Comparison of ENCODE assay signal across 11 cellular contexts in the genomic region with DNA sequence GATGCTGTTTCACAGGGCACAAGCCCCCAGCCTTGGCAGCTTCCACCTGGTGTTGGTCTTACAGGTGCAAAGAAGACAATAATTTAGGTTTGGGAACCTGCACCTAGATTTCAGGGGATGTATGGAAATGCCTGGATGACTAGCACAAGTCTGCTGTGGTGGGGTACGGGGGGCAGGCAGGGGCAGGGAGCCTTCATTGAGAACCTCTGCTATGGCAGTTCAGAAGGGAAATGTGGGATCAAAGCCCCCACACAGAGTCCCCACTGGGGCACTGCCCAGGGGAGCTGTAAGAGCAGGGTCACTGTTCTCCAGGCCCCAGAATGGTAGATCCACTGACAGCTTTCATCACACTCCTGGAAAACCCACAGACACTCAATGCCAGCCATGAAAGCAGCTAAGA.
"Had no signal": no experiment of that assay in that cellular context is flagged by ENCODE, and none has a peak within 500 bp of the region (broad histone marks: within the 10 kb centered on the region; RNA-seq: fewer than 3 reads in every experiment).

No MANE protein-coding gene starts in this region.

- FAIRE-seq: H1, H54 had no signal

- H3K9me3 ChIP-seq: HAP-1 had no signal

- ATAC-seq: GM23338, HCT116 had no signal

- H3K9ac ChIP-seq: GM23248 had no signal

- H3K4me3 ChIP-seq: GM23248, GM23338, HAP-1 had no signal

- H3K36me3 ChIP-seq: HAP-1 had no signal

- DNase-seq: GOT3, H7, H9, HCEC 1CT, HFFc6 had no signal

- H3K27ac ChIP-seq: GM23248 had no signal

- H3K4me1 ChIP-seq: HAP-1 had no signal
